Comparison of ENCODE assay signal across 9 cellular contexts in the genomic region with DNA sequence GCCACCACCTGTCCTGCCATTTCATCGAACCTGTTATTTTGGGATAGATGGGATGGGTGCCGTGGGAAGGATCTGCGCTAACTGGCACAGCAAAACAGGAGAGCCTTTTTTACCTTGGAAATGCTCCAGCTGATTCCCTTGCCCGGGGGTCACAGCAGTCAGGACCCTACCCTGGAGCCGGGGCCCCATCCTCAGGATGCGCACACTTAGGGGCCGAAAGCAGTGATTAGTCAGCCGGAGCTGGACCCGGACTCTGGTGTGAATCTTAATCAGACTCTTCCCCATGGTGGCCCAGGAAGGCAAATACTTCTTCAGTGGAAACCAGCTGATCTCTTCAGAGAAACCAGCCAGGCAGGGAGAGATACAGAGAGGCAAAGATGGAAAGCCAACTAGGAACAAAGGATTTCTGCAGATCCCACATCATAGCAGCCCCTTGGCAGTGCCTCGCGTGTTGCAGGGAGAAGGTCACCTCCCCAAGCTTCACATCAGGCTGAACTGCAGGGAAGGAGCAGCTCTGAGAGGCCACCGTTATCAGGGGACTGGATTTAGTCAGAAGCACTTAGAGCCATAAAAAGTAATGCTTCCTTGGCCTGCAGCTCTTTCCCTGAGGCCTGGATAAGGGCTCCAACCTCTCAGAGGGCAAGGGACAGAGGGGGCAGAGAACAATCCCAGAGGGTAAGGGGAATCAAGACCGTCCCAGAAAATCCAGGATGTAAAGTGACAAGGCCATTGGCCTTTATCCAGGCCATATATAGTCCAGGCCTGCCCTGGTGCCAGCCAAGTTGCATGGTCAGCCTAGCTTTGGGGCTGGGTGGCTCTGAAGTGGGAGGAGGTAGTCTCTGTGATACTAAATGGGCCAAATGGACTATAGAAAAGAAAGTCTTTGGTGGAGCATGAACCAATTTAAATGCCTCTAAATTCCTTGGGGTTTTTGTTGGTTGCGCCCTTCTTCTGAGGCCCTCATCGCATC.
"Had no signal": no experiment of that assay in that cellular context is flagged by ENCODE, and none has a peak within 500 bp of the region (broad histone marks: within the 10 kb centered on the region; RNA-seq: fewer than 3 reads in every experiment).

No MANE protein-coding gene starts in this region.

- H3K27me3 ChIP-seq: gastrocnemius medialis, stomach had no signal

- H3K9me3 ChIP-seq: gastrocnemius medialis, stomach had no signal

- H3K4me3 ChIP-seq: gastrocnemius medialis, stomach had no signal

- H3K36me3 ChIP-seq: gastrocnemius medialis had no signal

- DNase-seq: activated B cell treated with CpG ODN at 0.5 μM for 24 hours; activated CD4-positive, alpha-beta T cell treated with anti-CD3 and anti-CD28 coated beads, Interleukin-2, amount 10 ng/mL, durations not matched to agents 24 days and 14 days; activated effector memory CD4-positive, alpha-beta T cell treated with anti-CD3 and anti-CD28 coated beads, Interleukin-2, amount 50 U/mL, for 16 hours; activated naive CD8-positive, alpha-beta T cell treated with anti-CD3 and anti-CD28 coated beads for 36 hours; activated T-cell treated with anti-CD3 and anti-CD28 coated beads, Interleukin-2, amount 50 U/mL, for 1 hour; effector CD4-positive, alpha-beta T cell; gastrocnemius medialis; natural killer cell; stomach had no signal

- H3K4me1 ChIP-seq: gastrocnemius medialis had no signal

- ATAC-seq: gastrocnemius medialis, natural killer cell had no signal

- H3K27ac ChIP-seq: gastrocnemius medialis, stomach had no signal
